In the genomic region with DNA sequence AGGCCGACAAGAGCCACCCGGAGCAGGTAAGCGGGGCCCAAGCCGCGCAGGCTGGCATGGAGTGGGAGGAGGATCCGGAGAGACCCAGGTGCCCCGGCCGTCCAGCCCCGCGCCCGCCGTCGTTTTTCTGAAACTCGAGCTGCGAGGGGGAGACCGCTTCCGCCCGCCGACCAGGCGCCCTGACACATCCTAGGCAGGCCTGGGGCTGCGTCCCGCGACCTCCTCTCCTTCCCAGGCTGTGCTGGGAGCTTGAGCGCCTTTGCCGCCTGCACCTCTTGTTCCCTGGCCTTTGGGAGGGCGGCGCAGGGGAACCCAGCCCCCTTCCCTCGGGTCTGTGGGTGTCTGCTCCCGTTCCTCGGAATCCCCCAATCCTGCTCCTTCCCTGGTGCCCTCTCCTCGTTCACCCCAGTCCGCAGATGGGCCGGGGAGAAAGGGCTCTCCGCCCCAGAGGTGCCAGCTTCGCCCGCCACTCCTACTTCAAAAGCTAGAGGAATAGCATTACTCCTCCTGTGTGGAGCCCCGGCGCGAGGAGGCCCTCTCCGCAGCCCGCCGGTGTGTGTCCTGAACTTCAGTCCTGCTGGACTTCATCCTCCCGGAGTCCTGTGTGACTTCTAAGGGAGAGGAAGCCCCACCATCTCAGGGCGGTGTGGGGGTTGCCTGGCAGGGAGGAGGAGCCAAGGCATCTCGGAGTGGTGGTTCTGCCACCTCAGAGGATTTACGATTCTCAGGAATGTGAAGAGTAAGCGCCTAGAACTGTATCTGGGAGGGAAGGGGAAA, we compare ENCODE assay signal across 8 cellular contexts. TPM values are rescaled to one million over a fixed set of nuclear protein-coding genes. Genes with fewer than 3 reads are reported as not detected.
A peak's percentile ranks its signal among the peaks of the same experiment; 100 is the strongest.
DNase-seq lines count a peak whose midpoint lies in the region; ATAC-seq, FAIRE-seq and TF ChIP-seq lines count a peak whose summit lies in the region.

No MANE protein-coding gene starts in this region.

- peak overlapping the region; percentile 94 for H3K9ac ChIP-seq in HepG2 (ENCODE audit: insufficient read depth, low read depth, low read length)

- DNase-seq in Calu3 (peak; percentile 32), HFF-Myc (ENCODE audit: extremely low read depth, low read depth) (no peak), RCC 7860 (ENCODE audit: low spot score) (peak; percentile 66), body of pancreas (peak in 3 of 4 donors; percentile 45 to 53 (median 52)), HepG2 (ENCODE audit: low spot score) (no peak), GM13977 (ENCODE audit: low spot score) (no peak)
- DNase-seq in stimulated activated naive CD8-positive, alpha-beta T cell treated with anti-CD3 and anti-CD28 coated beads, Interleukin-15, amount 100 ng/mL, for 72 hours: peak in 1 of 2 donors; percentile 68

- peaks cover 51% of the 10 kb centered on the region for H3K36me3 Mint-ChIP-seq in Calu3 (ENCODE audit: insufficient read depth, unreplicated experiment)

- TF ChIP-seq EP300 in HepG2 (IDR thresholded peaks at IDR 0.05; ENCODE audit: low read depth in 2 of 2, low read length in 2 of 2) (no peak), HepG2 (CRISPR knock-in tag; IDR thresholded peaks at IDR 0.05; ENCODE audit: borderline replicate concordance) (no peak)

- H3K36me3 ChIP-seq in body of pancreas (replicated peaks in 1 of 2; ENCODE audit: insufficient read depth in 1 of 2, low read depth in 2 of 2): no peaks in the 10 kb centered on the region
- H3K36me3 ChIP-seq in HepG2 (replicated peaks in 1 of 2; ENCODE audit: control insufficient read depth in 1 of 2, insufficient read depth in 2 of 2, low read length in 2 of 2): peaks cover 1 to 17% of the 10 kb centered on the region in 2 experiments; a peak in 4 of 5 replicates

- H2AFZ ChIP-seq in HepG2 (ENCODE audit: low read length): no peak overlapping the region

- H3K27ac Mint-ChIP-seq in Calu3 (ENCODE audit: unreplicated experiment): peak overlapping the region; percentile 83
- H3K27ac Mint-ChIP-seq in stimulated activated naive CD8-positive, alpha-beta T cell treated with anti-CD3 and anti-CD28 coated beads, Interleukin-15, amount 100 ng/mL, for 72 hours: peak overlapping the region; percentile 83 to 94

- H3K4me2 ChIP-seq in HepG2 (ENCODE audit: low read depth, low read length): peak overlapping the region; percentile 97

- ATAC-seq in body of pancreas (no peak), HepG2 (no peak), GM18520 (IDR thresholded peaks at IDR 0.05; ENCODE audit: unreplicated experiment) (no peak)
- ATAC-seq in stimulated activated naive CD8-positive, alpha-beta T cell treated with anti-CD3 and anti-CD28 coated beads, Interleukin-15, amount 100 ng/mL, for 72 hours: peak; percentile 46

- H3K27me3 Mint-ChIP-seq in Calu3 (ENCODE audit: unreplicated experiment): peaks cover under 1% of the 10 kb centered on the region
- H3K27me3 Mint-ChIP-seq in stimulated activated naive CD8-positive, alpha-beta T cell treated with anti-CD3 and anti-CD28 coated beads, Interleukin-15, amount 100 ng/mL, for 72 hours: no peaks in the 10 kb centered on the region

- FAIRE-seq in RCC 7860 (lab: Jason Lieb, UNC): no peak
- no peak for FAIRE-seq in HepG2 (lab: Jason Lieb, UNC)

- 0 to 8% methylated on average over 6 to 40 of the region's 47 CpGs for WGBS in body of pancreas, 2 donors
- 0% methylated on average over 26 of the region's 47 CpGs for WGBS in HepG2 (ENCODE audit: low lambda C conversion rate)

- intact Hi-C loops in Calu3 (cut with micrococcal nuclease; ENCODE audit: unreplicated experiment): loop anchor here (5.0 kb wide), 1 partner anchor 33 kb away; no protein-coding TSS in a partner anchor
- intact Hi-C loops in body of pancreas (cut with DNase I): no loop called here
- intact Hi-C loops in HepG2 (cut with micrococcal nuclease; ENCODE audit: unreplicated experiment): loop anchor here (1.0 kb wide), 1 partner anchor 11 kb away; no protein-coding TSS in a partner anchor

- H3K79me2 ChIP-seq in HepG2 (ENCODE audit: insufficient read depth, low read length): peaks cover 60% of the 10 kb centered on the region

- BruUV-seq in Calu3 (replicated peaks; lab: Mats Ljungman, UMichigan): no TSS peak
- BruUV-seq in HepG2 (replicated peaks; lab: Mats Ljungman, UMichigan): no TSS peak

- CTCF ChIA-PET in Calu3 (lab: Charles Lee): interaction anchor here (0.6 to 2.7 kb wide), 8 partner anchors 11 to 47 kb away, joined by 3 to 28 read pairs (median 4); a partner anchor contains a TSS
- CTCF ChIA-PET in HepG2 (lab: Yijun Ruan, JAX; ENCODE audit: low intra/inter-chr PET ratio, low total read pairs): interaction anchor here (1.6 to 9.0 kb wide), 2 partner anchors 23 to 32 kb away, joined by 8 to 219 read pairs; a partner anchor contains a TSS

- peaks cover 31% of the 10 kb centered on the region for H3K4me1 Mint-ChIP-seq in Calu3 (ENCODE audit: low read depth, unreplicated experiment)
- H3K4me1 Mint-ChIP-seq in stimulated activated naive CD8-positive, alpha-beta T cell treated with anti-CD3 and anti-CD28 coated beads, Interleukin-15, amount 100 ng/mL, for 72 hours: peaks cover 78% of the 10 kb centered on the region

- H3K4me1 ChIP-seq in body of pancreas (peaks cover 64% of the 10 kb centered on the region), HepG2 (ENCODE audit: insufficient read depth, low read length) (peaks cover 74% of the 10 kb centered on the region)

- no peak for TF ChIP-seq CTCF in Calu3 (IDR thresholded peaks at IDR 0.05; ENCODE audit: unreplicated experiment)
- TF ChIP-seq CTCF in HFF-Myc (IDR thresholded peaks at IDR 0.05; ENCODE audit: low read depth, low read length, missing control alignments): no peak
- TF ChIP-seq CTCF in body of pancreas (IDR thresholded peaks at IDR 0.05): no peak
- TF ChIP-seq CTCF in HepG2 (CRISPR knock-in tag; IDR thresholded peaks at IDR 0.05): no peak
- TF ChIP-seq CTCF in GM13977 (IDR thresholded peaks at IDR 0.05; ENCODE audit: extremely low read depth, insufficient read depth, missing control alignments): no peak

- peak overlapping the region; percentile 81 for H3K4me3 ChIP-seq in HFF-Myc (replicated peaks; ENCODE audit: low read depth, low read length)
- H3K4me3 ChIP-seq in body of pancreas: peak overlapping the region; percentile 89 to 99
- H3K4me3 ChIP-seq in HepG2 (replicated peaks in 1 of 3; ENCODE audit: insufficient read depth in 1 of 3, low read depth in 2 of 3, low read length in 3 of 3): peak overlapping the region; percentile 95 to 99 (median 99)

- H3K4me3 Mint-ChIP-seq in Calu3 (ENCODE audit: low read depth, unreplicated experiment): peak overlapping the region; percentile 97
- H3K4me3 Mint-ChIP-seq in stimulated activated naive CD8-positive, alpha-beta T cell treated with anti-CD3 and anti-CD28 coated beads, Interleukin-15, amount 100 ng/mL, for 72 hours: peak overlapping the region; percentile 91 to 95

- H4K20me1 ChIP-seq in HepG2 (ENCODE audit: insufficient read depth, low read length): peaks cover 14% of the 10 kb centered on the region

- in situ Hi-C loops in HepG2 (cut with HindIII; ENCODE audit: extremely low pct_ligation_motif_present, low pct_unique_long_range_greater_than_20kb): loop anchor here (5.0 to 10.0 kb wide), 2 partner anchors 33 to 315 kb away; a partner anchor contains a TSS
- in situ Hi-C loops in GM13977 (cut with MboI; ENCODE audit: low pct_unique_long_range_greater_than_20kb, low sequenced_read_pairs, unreplicated experiment): loop anchor here (10.0 to 25.0 kb wide), 2 partner anchors 115 to 438 kb away; a partner anchor contains a TSS

- no peak for TF ChIP-seq POLR2A in body of pancreas (IDR thresholded peaks at IDR 0.05)
- TF ChIP-seq POLR2A in HepG2 (IDR thresholded peaks at IDR 0.05; ENCODE audit: insufficient read depth in 1 of 2, low read depth in 2 of 2, low read length in 2 of 2): no peak

- H3K27me3 ChIP-seq in body of pancreas (no peaks in the 10 kb centered on the region), HepG2 (ENCODE audit: control insufficient read depth in 1 of 2, insufficient read depth in 2 of 2, low read length in 2 of 2) (no peaks in the 10 kb centered on the region; a peak in 1 of 5 replicates)

- H3K9me3 ChIP-seq in body of pancreas (no peaks in the 10 kb centered on the region), HepG2 (ENCODE audit: low read length) (no peaks in the 10 kb centered on the region)

- TF ChIP-seq RAD21 in HepG2 (CRISPR knock-in tag; IDR thresholded peaks at IDR 0.05): no peak

- H3K27ac ChIP-seq in body of pancreas (peak overlapping the region; percentile 95 to 97 (median 96)), HepG2 (ENCODE audit: extremely low read length, insufficient read depth, low read length) (peak overlapping the region; percentile 96)

- H3K9me3 Mint-ChIP-seq in Calu3 (ENCODE audit: low read depth, unreplicated experiment): no peaks in the 10 kb centered on the region
- no peaks in the 10 kb centered on the region for H3K9me3 Mint-ChIP-seq in stimulated activated naive CD8-positive, alpha-beta T cell treated with anti-CD3 and anti-CD28 coated beads, Interleukin-15, amount 100 ng/mL, for 72 hours

- POLR2A ChIA-PET in HepG2 (lab: Yijun Ruan, JAX): interaction anchor here (1.0 to 21.5 kb wide), 12 partner anchors 8 to 327 kb away, joined by 3 to 1459 read pairs (median 5); a partner anchor contains a TSS

RNA-seq across cellular contexts. Expression of a gene that starts 1.0 kb away (rescaled TPM):
- 114 and 143 TPM in 2 replicates for total RNA-seq in Calu3 (2022)
- 10 to 100 TPM; 56.6 to 64.9 TPM for total RNA-seq in body of pancreas
- total RNA-seq in HepG2 (2016; rRNA removed; fragmentation: Illumina TruSeq; extraction: Trizol): 138 and 169 TPM in 2 replicates
- total RNA-seq in HepG2 (2016; cell fraction: cytosol; rRNA removed; fragmentation: Illumina TruSeq; extraction: Trizol; ENCODE audit: low read depth): 27.0 and 28.2 TPM in 2 replicates
- 118 and 171 TPM in 2 replicates for total RNA-seq in HepG2 (2016; cell fraction: insoluble cytoplasmic fraction; rRNA removed; fragmentation: Illumina TruSeq; extraction: Trizol)
- total RNA-seq in HepG2 (2016; cell fraction: membrane; rRNA removed; fragmentation: Illumina TruSeq; extraction: Trizol): 64.4 and 79.9 TPM in 2 replicates
- total RNA-seq in HepG2 (2016; cell fraction: nucleus; rRNA removed; fragmentation: Illumina TruSeq; extraction: Trizol): 75.3 and 85.2 TPM in 2 replicates
- polyA plus RNA-seq in HepG2 (2011; rRNA removed): 266 and 269 TPM in 2 replicates
- polyA plus RNA-seq in HepG2 (2011; cell fraction: cytosol; rRNA removed): 232 and 243 TPM in 2 replicates
- polyA plus RNA-seq in HepG2 (2011; cell fraction: nucleus; rRNA removed): 152 and 164 TPM in 2 replicates
- polyA plus RNA-seq in HepG2 (2012): 209 and 226 TPM in 2 replicates
- 52.4 and 55.7 TPM in 2 replicates for polyA plus RNA-seq in HepG2 (2016; cell fraction: cytosol; fragmentation: Illumina TruSeq; extraction: Trizol; ENCODE audit: low read depth)
- polyA plus RNA-seq in HepG2 (2016; cell fraction: insoluble cytoplasmic fraction; fragmentation: Illumina TruSeq; extraction: Trizol; ENCODE audit: low read depth): 275 and 359 TPM in 2 replicates
- polyA plus RNA-seq in HepG2 (2016; cell fraction: membrane; fragmentation: Illumina TruSeq; extraction: Trizol; ENCODE audit: low read depth): 109 and 126 TPM in 2 replicates
- 248 and 253 TPM in 2 replicates for polyA plus RNA-seq in HepG2 (2016; cell fraction: nucleus; fragmentation: Illumina TruSeq; extraction: Trizol; ENCODE audit: insufficient read depth, low read depth)
- 92.0 and 295 TPM in 2 replicates for polyA minus RNA-seq in HepG2 (2011; rRNA and poly(A)+ RNA removed; ENCODE audit: low replicate concordance)
- polyA minus RNA-seq in HepG2 (2011; cell fraction: cytosol; rRNA and poly(A)+ RNA removed): 130 and 139 TPM in 2 replicates
- 62.8 and 68.1 TPM in 2 replicates for polyA minus RNA-seq in HepG2 (2011; cell fraction: nucleus; rRNA and poly(A)+ RNA removed)

RNA-seq across cellular contexts. Expression of a gene that starts 12.4 kb away (rescaled TPM):
- total RNA-seq in Calu3 (2022) (0.21 TPM in 1 of 2 replicates, not detected in the other), body of pancreas (under 1 TPM; 0.66 to 0.78 TPM), HepG2 (2016; rRNA removed; fragmentation: Illumina TruSeq; extraction: Trizol) (0.91 and 1.1 TPM in 2 replicates)
- total RNA-seq in HepG2 (2016; cell fraction: cytosol; rRNA removed; fragmentation: Illumina TruSeq; extraction: Trizol; ENCODE audit: low read depth): 0.30 TPM in 1 of 2 replicates, not detected in the other
- total RNA-seq in HepG2 (2016; cell fraction: insoluble cytoplasmic fraction; rRNA removed; fragmentation: Illumina TruSeq; extraction: Trizol): 0.73 and 1.0 TPM in 2 replicates
- total RNA-seq in HepG2 (2016; cell fraction: membrane; rRNA removed; fragmentation: Illumina TruSeq; extraction: Trizol): 0.83 and 0.93 TPM in 2 replicates
- total RNA-seq in HepG2 (2016; cell fraction: nucleus; rRNA removed; fragmentation: Illumina TruSeq; extraction: Trizol): 0.96 and 1.3 TPM in 2 replicates
- polyA plus RNA-seq in HepG2 (2011; rRNA removed): 3.7 and 4.7 TPM in 2 replicates
- 2.1 and 2.8 TPM in 2 replicates for polyA plus RNA-seq in HepG2 (2011; cell fraction: cytosol; rRNA removed)
- polyA plus RNA-seq in HepG2 (2011; cell fraction: nucleus; rRNA removed): 7.0 and 8.4 TPM in 2 replicates
- polyA plus RNA-seq in HepG2 (2012): 1.8 and 2.4 TPM in 2 replicates
- 0.18 and 0.22 TPM in 2 replicates for polyA plus RNA-seq in HepG2 (2016; cell fraction: cytosol; fragmentation: Illumina TruSeq; extraction: Trizol; ENCODE audit: low read depth)
- 0.83 and 0.93 TPM in 2 replicates for polyA plus RNA-seq in HepG2 (2016; cell fraction: insoluble cytoplasmic fraction; fragmentation: Illumina TruSeq; extraction: Trizol; ENCODE audit: low read depth)
- polyA plus RNA-seq in HepG2 (2016; cell fraction: membrane; fragmentation: Illumina TruSeq; extraction: Trizol; ENCODE audit: low read depth): 0.48 and 0.49 TPM in 2 replicates
- 2.4 and 2.8 TPM in 2 replicates for polyA plus RNA-seq in HepG2 (2016; cell fraction: nucleus; fragmentation: Illumina TruSeq; extraction: Trizol; ENCODE audit: insufficient read depth, low read depth)
- 2.2 TPM in 1 of 2 replicates, not detected in the other for polyA minus RNA-seq in HepG2 (2011; rRNA and poly(A)+ RNA removed; ENCODE audit: low replicate concordance)
- polyA minus RNA-seq in HepG2 (2011; cell fraction: cytosol; rRNA and poly(A)+ RNA removed): 0.70 and 2.0 TPM in 2 replicates
- polyA minus RNA-seq in HepG2 (2011; cell fraction: nucleus; rRNA and poly(A)+ RNA removed): 1.4 and 1.7 TPM in 2 replicates

RNA-seq across cellular contexts. Expression of a gene that starts 26.7 kb away (rescaled TPM):
- total RNA-seq in Calu3 (2022) (66.5 and 74.7 TPM in 2 replicates), body of pancreas (10 to 100 TPM; 21.8 to 23.3 TPM), HepG2 (2016; rRNA removed; fragmentation: Illumina TruSeq; extraction: Trizol) (37.6 and 44.2 TPM in 2 replicates)
- 16.5 and 18.6 TPM in 2 replicates for total RNA-seq in HepG2 (2016; cell fraction: cytosol; rRNA removed; fragmentation: Illumina TruSeq; extraction: Trizol; ENCODE audit: low read depth)
- 38.7 and 44.6 TPM in 2 replicates for total RNA-seq in HepG2 (2016; cell fraction: insoluble cytoplasmic fraction; rRNA removed; fragmentation: Illumina TruSeq; extraction: Trizol)
- 25.6 and 29.9 TPM in 2 replicates for total RNA-seq in HepG2 (2016; cell fraction: membrane; rRNA removed; fragmentation: Illumina TruSeq; extraction: Trizol)
- total RNA-seq in HepG2 (2016; cell fraction: nucleus; rRNA removed; fragmentation: Illumina TruSeq; extraction: Trizol): 44.5 and 46.0 TPM in 2 replicates
- polyA plus RNA-seq in HepG2 (2011; rRNA removed): 39.7 and 49.8 TPM in 2 replicates
- 37.1 and 45.5 TPM in 2 replicates for polyA plus RNA-seq in HepG2 (2011; cell fraction: cytosol; rRNA removed)
- 152 and 183 TPM in 2 replicates for polyA plus RNA-seq in HepG2 (2011; cell fraction: nucleus; rRNA removed)
- polyA plus RNA-seq in HepG2 (2012): 37.3 and 50.6 TPM in 2 replicates
- 8.7 and 8.9 TPM in 2 replicates for polyA plus RNA-seq in HepG2 (2016; cell fraction: cytosol; fragmentation: Illumina TruSeq; extraction: Trizol; ENCODE audit: low read depth)
- 35.3 and 35.8 TPM in 2 replicates for polyA plus RNA-seq in HepG2 (2016; cell fraction: insoluble cytoplasmic fraction; fragmentation: Illumina TruSeq; extraction: Trizol; ENCODE audit: low read depth)
- polyA plus RNA-seq in HepG2 (2016; cell fraction: membrane; fragmentation: Illumina TruSeq; extraction: Trizol; ENCODE audit: low read depth): 17.6 and 19.9 TPM in 2 replicates
- polyA plus RNA-seq in HepG2 (2016; cell fraction: nucleus; fragmentation: Illumina TruSeq; extraction: Trizol; ENCODE audit: insufficient read depth, low read depth): 74.0 and 80.9 TPM in 2 replicates
- polyA minus RNA-seq in HepG2 (2011; rRNA and poly(A)+ RNA removed; ENCODE audit: low replicate concordance): 32.3 and 53.7 TPM in 2 replicates
- polyA minus RNA-seq in HepG2 (2011; cell fraction: cytosol; rRNA and poly(A)+ RNA removed): 12.7 and 14.7 TPM in 2 replicates
- 56.3 and 64.3 TPM in 2 replicates for polyA minus RNA-seq in HepG2 (2011; cell fraction: nucleus; rRNA and poly(A)+ RNA removed)

RNA-seq across cellular contexts. Expression of a gene that starts 36.7 kb away (rescaled TPM):
- not detected in 2 replicates for total RNA-seq in Calu3 (2022)
- not detected for total RNA-seq in body of pancreas
- not detected in 2 replicates for total RNA-seq in HepG2 (2016; rRNA removed; fragmentation: Illumina TruSeq; extraction: Trizol)
- total RNA-seq in HepG2 (2016; cell fraction: cytosol; rRNA removed; fragmentation: Illumina TruSeq; extraction: Trizol; ENCODE audit: low read depth): not detected in 2 replicates
- not detected in 2 replicates for total RNA-seq in HepG2 (2016; cell fraction: insoluble cytoplasmic fraction; rRNA removed; fragmentation: Illumina TruSeq; extraction: Trizol)
- not detected in 2 replicates for total RNA-seq in HepG2 (2016; cell fraction: membrane; rRNA removed; fragmentation: Illumina TruSeq; extraction: Trizol)
- not detected in 2 replicates for total RNA-seq in HepG2 (2016; cell fraction: nucleus; rRNA removed; fragmentation: Illumina TruSeq; extraction: Trizol)
- not detected in 2 replicates for polyA plus RNA-seq in HepG2 (2011; rRNA removed)
- polyA plus RNA-seq in HepG2 (2011; cell fraction: cytosol; rRNA removed): not detected in 2 replicates
- polyA plus RNA-seq in HepG2 (2011; cell fraction: nucleus; rRNA removed): not detected in 2 replicates
- polyA plus RNA-seq in HepG2 (2012): not detected in 2 replicates
- not detected in 2 replicates for polyA plus RNA-seq in HepG2 (2016; cell fraction: cytosol; fragmentation: Illumina TruSeq; extraction: Trizol; ENCODE audit: low read depth)
- not detected in 2 replicates for polyA plus RNA-seq in HepG2 (2016; cell fraction: insoluble cytoplasmic fraction; fragmentation: Illumina TruSeq; extraction: Trizol; ENCODE audit: low read depth)
- not detected in 2 replicates for polyA plus RNA-seq in HepG2 (2016; cell fraction: membrane; fragmentation: Illumina TruSeq; extraction: Trizol; ENCODE audit: low read depth)
- not detected in 2 replicates for polyA plus RNA-seq in HepG2 (2016; cell fraction: nucleus; fragmentation: Illumina TruSeq; extraction: Trizol; ENCODE audit: insufficient read depth, low read depth)
- not detected in 2 replicates for polyA minus RNA-seq in HepG2 (2011; rRNA and poly(A)+ RNA removed; ENCODE audit: low replicate concordance)
- polyA minus RNA-seq in HepG2 (2011; cell fraction: cytosol; rRNA and poly(A)+ RNA removed): not detected in 2 replicates
- polyA minus RNA-seq in HepG2 (2011; cell fraction: nucleus; rRNA and poly(A)+ RNA removed): not detected in 2 replicates

Comparison
In these comparisons a context has a peak if more than half of its experiments do, and no peak if none do; other contexts are left out.
1. DNase-seq: peak in Calu3 (single experiment), RCC 7860 (single experiment) and body of pancreas (3 of 4); none in HFF-Myc (single experiment), HepG2 (single experiment) and GM13977 (single experiment).
2. Peak in every context shown above with its lines, with median percentiles within 50 percentile points of each other: H3K4me3 ChIP-seq.